In genomic region chr21:45642122-45642813, GRCh38 we compare ENCODE assay signal across 9 cellular contexts. TPM values are rescaled to one million over a fixed set of nuclear protein-coding genes. Genes with fewer than 3 reads are reported as not detected.
DNase-seq lines count a peak whose midpoint lies in the region; ATAC-seq, FAIRE-seq and TF ChIP-seq lines count a peak whose summit lies in the region.
"Had no signal": no experiment of that assay in that cellular context is flagged by ENCODE, and none has a peak within 500 bp of the region (broad histone marks: within the 10 kb centered on the region; RNA-seq: fewer than 3 reads in every experiment).

No MANE protein-coding gene starts in this region.

- no peak overlapping the region for H4K91ac ChIP-seq in neuronal stem cell (ENCODE audit: low read depth, low read length, poor library complexity)

- peaks cover 2% of the 10 kb centered on the region for H3K27me3 ChIP-seq in BJ (ENCODE audit: control insufficient read depth, insufficient read depth, low read length)
- peaks cover 56% of the 10 kb centered on the region for H3K27me3 ChIP-seq in ectodermal cell (ENCODE audit: control insufficient read depth, insufficient read depth, low read length, poor library complexity, severe bottlenecking)
- peaks cover 4 to 59% (median 37%) of the 10 kb centered on the region in 3 experiments for H3K27me3 ChIP-seq in neuronal stem cell (ENCODE audit: control insufficient read depth in 3 of 3, insufficient read depth in 3 of 3, low read depth in 1 of 3, low read length in 3 of 3)

- DNase-seq in BJ (ENCODE audit: low read depth) (no peak), neuronal stem cell (ENCODE audit: low spot score) (no peak), RCC 7860 (ENCODE audit: low spot score) (no peak), T-helper 9 cell (no peak)
- DNase-seq: NK-92 treated with Interleukin-12 subunit alpha and Interleukin-12 subunit beta, amount 100 ng/mL, for 24 hours had no signal

- H4K8ac ChIP-seq in neuronal stem cell (ENCODE audit: low read depth, low read length): no peak overlapping the region

- peak overlapping the region; percentile 75 for H2AK5ac ChIP-seq in neuronal stem cell (ENCODE audit: low read depth, low read length)

- H3K14ac ChIP-seq in neuronal stem cell (ENCODE audit: low read length): no peak overlapping the region

- no peak for TF ChIP-seq CTCF in BJ (IDR thresholded peaks at IDR 0.05; ENCODE audit: insufficient read depth, low read depth, low read length)

- POLR2A ChIA-PET in BJ (lab: Charles Lee): no interaction called here

- peak overlapping the region; percentile 73 for H3K23ac ChIP-seq in neuronal stem cell (ENCODE audit: low read depth, low read length, poor library complexity)

- CTCF ChIA-PET in BJ (lab: Yijun Ruan, JAX): interaction anchor here (0.6 kb wide), 1 partner anchor 72 kb away, joined by 3 read pairs; no protein-coding TSS in a partner anchor

- H3K36me3 ChIP-seq in BJ (ENCODE audit: control insufficient read depth, insufficient read depth, low read length): no peaks in the 10 kb centered on the region
- H3K36me3 ChIP-seq in ectodermal cell (ENCODE audit: control insufficient read depth, insufficient read depth, low read length): no peaks in the 10 kb centered on the region
- no peaks in the 10 kb centered on the region for H3K36me3 ChIP-seq in neuronal stem cell (replicated peaks in 1 of 2; ENCODE audit: control insufficient read depth in 2 of 2, insufficient read depth in 2 of 2, low read length in 2 of 2)

- H3K9me3 ChIP-seq in ectodermal cell (ENCODE audit: control insufficient read depth, low read length) (no peaks in the 10 kb centered on the region), neuronal stem cell (replicated peaks in 1 of 2; ENCODE audit: control insufficient read depth in 2 of 2, insufficient read depth in 1 of 2, low read depth in 1 of 2, low read length in 2 of 2) (no peaks in the 10 kb centered on the region)

- 15% methylated on average over 91 of the region's 91 CpGs for WGBS in ectodermal cell, 2 experiments
- WGBS in neuronal stem cell (ENCODE audit: extremely low coverage in 2 of 2, insufficient read length in 2 of 2, insufficient replicate concordance in 1 of 2), 2 donors: no CpG with 5 or more reads among the region's 91 CpGs

- H3K4me1 ChIP-seq in ectodermal cell (ENCODE audit: control insufficient read depth, insufficient read depth, low read length) (peaks cover 12% of the 10 kb centered on the region), neuronal stem cell (ENCODE audit: control insufficient read depth in 2 of 2, insufficient read depth in 1 of 2, low read depth in 1 of 2, low read length in 2 of 2) (peaks cover 0 to 4% of the 10 kb centered on the region in 2 donors)

- H2BK15ac ChIP-seq in neuronal stem cell (ENCODE audit: low read length): peak overlapping the region; percentile 37

- H3K27ac ChIP-seq in ectodermal cell (ENCODE audit: insufficient read depth, low read depth, low read length, poor library complexity, severe bottlenecking): no peak overlapping the region
- H3K27ac ChIP-seq in neuronal stem cell (replicated peaks; ENCODE audit: low read length): no peak overlapping the region

- ATAC-seq in GM21825 (IDR thresholded peaks at IDR 0.05; ENCODE audit: unreplicated experiment): peak; percentile 2
- ATAC-seq in GM21576 (IDR thresholded peaks at IDR 0.05; ENCODE audit: unreplicated experiment): no peak
- ATAC-seq in HG03565 (IDR thresholded peaks at IDR 0.05; ENCODE audit: unreplicated experiment): no peak

- H3K18ac ChIP-seq in neuronal stem cell (ENCODE audit: low read length): peak overlapping the region; percentile 78

- no peak overlapping the region for H2BK5ac ChIP-seq in neuronal stem cell (ENCODE audit: low read length)

- H3K9ac ChIP-seq in neuronal stem cell (ENCODE audit: low read depth, low read length, poor library complexity): no peak overlapping the region

- H3K79me1 ChIP-seq in neuronal stem cell (ENCODE audit: low read depth, low read length): peaks cover 1% of the 10 kb centered on the region

- H3K4me2 ChIP-seq in neuronal stem cell (ENCODE audit: insufficient read depth, low read length, poor library complexity, severe bottlenecking): peak overlapping the region; percentile 34

- no peak overlapping the region for H2BK120ac ChIP-seq in neuronal stem cell (ENCODE audit: low read depth, low read length)

- H2BK12ac ChIP-seq in neuronal stem cell (ENCODE audit: low read length): no peak overlapping the region

- H2AFZ ChIP-seq in neuronal stem cell (ENCODE audit: low read length): peak overlapping the region; percentile 40

- H3K4me3 ChIP-seq in BJ (ENCODE audit: low read depth, low read length) (peak overlapping the region; percentile 19), ectodermal cell (ENCODE audit: insufficient read depth, low read depth, low read length) (peak overlapping the region; percentile 13), neuronal stem cell (ENCODE audit: low read length in 2 of 2) (peak overlapping the region in 1 of 2 donors; percentile 74)

- no peak for FAIRE-seq in RCC 7860 (lab: Jason Lieb, UNC)

- H3K4ac ChIP-seq in neuronal stem cell (ENCODE audit: low read length): no peak overlapping the region

RNA-seq across cellular contexts. Expression of gene PCBP3, which starts 1.3 kb away (rescaled TPM):
- polyA plus RNA-seq in BJ (2011; rRNA removed): 0.99 and 2.1 TPM in 2 replicates
- 3.1 and 4.7 TPM in 2 replicates for polyA minus RNA-seq in BJ (2011; rRNA and poly(A)+ RNA removed)
- 5.0 TPM for polyA plus RNA-seq in ectodermal cell (2013, experiment 1 of 4)
- 7.4 TPM for polyA plus RNA-seq in ectodermal cell (2013, experiment 2 of 4)
- polyA plus RNA-seq in ectodermal cell (2013, experiment 3 of 4): 6.4 TPM
- polyA plus RNA-seq in ectodermal cell (2013, experiment 4 of 4): 6.4 TPM
- polyA plus RNA-seq in neuronal stem cell (2013, experiment 1 of 2): 6.9 TPM
- 6.2 TPM for polyA plus RNA-seq in neuronal stem cell (2013, experiment 2 of 2)
